10 cellular contexts compared by ENCODE assay signal in genomic region chr2:28736034-28736433, GRCh38. TPM values are rescaled to one million over a fixed set of nuclear protein-coding genes. Genes with fewer than 3 reads are reported as not detected.
A peak's percentile ranks its signal among the peaks of the same experiment; 100 is the strongest.
DNase-seq lines count a peak whose midpoint lies in the region; ATAC-seq, FAIRE-seq and TF ChIP-seq lines count a peak whose summit lies in the region.
"Had no signal": no experiment of that assay in that cellular context is flagged by ENCODE, and none has a peak within 500 bp of the region (broad histone marks: within the 10 kb centered on the region; RNA-seq: fewer than 3 reads in every experiment).

No MANE protein-coding gene starts in this region.

- TF ChIP-seq POLR2A in body of pancreas (IDR thresholded peaks at IDR 0.05), result peak in 2 of 3 donors; percentile 33 to 57

- peak; percentile 100 for ATAC-seq in body of pancreas
- ATAC-seq: K562 had no signal

- intact Hi-C loops in body of pancreas (cut with DNase I), result no loop called here

- H3K36me3 ChIP-seq in body of pancreas (replicated peaks in 1 of 2; ENCODE audit: insufficient read depth in 1 of 2, low read depth in 2 of 2) (no peaks in the 10 kb centered on the region), small intestine (ENCODE audit: control insufficient read depth in 2 of 2, insufficient read depth in 2 of 2, low read length in 2 of 2) (no peaks in the 10 kb centered on the region)

- no peak for FAIRE-seq in small intestine (lab: Jason Lieb, UNC)
- FAIRE-seq: K562 had no signal

- WGBS in body of pancreas, 2 donors, result 14 to 15% methylated on average over 3 of the region's 3 CpGs
- 31 to 50% (median 34%) methylated on average over 3 of the region's 3 CpGs for WGBS in small intestine, 3 donors

- in situ Hi-C loops in ACHN (cut with HindIII; ENCODE audit: low pct_ligation_motif_present, low pct_unique_long_range_greater_than_20kb, low sequenced_read_pairs), result no loop called here

- H3K27ac ChIP-seq in body of pancreas, result peak overlapping the region; percentile 74 to 83 (median 78)
- no peak overlapping the region for H3K27ac ChIP-seq in small intestine (ENCODE audit: low read depth in 1 of 2, low read length in 1 of 2)

- H3K27me3 ChIP-seq in body of pancreas, result no peaks in the 10 kb centered on the region
- H3K27me3 ChIP-seq in small intestine (ENCODE audit: control insufficient read depth in 2 of 2, insufficient read depth in 2 of 2, low read length in 2 of 2), result no peaks in the 10 kb centered on the region

- no peaks in the 10 kb centered on the region for H3K9me3 ChIP-seq in body of pancreas
- no peaks in the 10 kb centered on the region for H3K9me3 ChIP-seq in small intestine (ENCODE audit: control insufficient read depth, low read depth)

- H3K4me1 ChIP-seq in body of pancreas (peaks cover 16% of the 10 kb centered on the region), small intestine (ENCODE audit: control insufficient read depth in 2 of 2, insufficient read depth in 1 of 2, low read depth in 1 of 2, low read length in 1 of 2) (no peaks in the 10 kb centered on the region)

- H3K4me3 ChIP-seq in body of pancreas (no peak overlapping the region), small intestine (ENCODE audit: low read depth in 1 of 2, low read length in 2 of 2) (no peak overlapping the region)
- H3K4me3 ChIP-seq: K562 had no signal

- peak; percentile 74 for DNase-seq in LHCN-M2 (ENCODE audit: low read depth)
- peak; percentile 89 to 96 (median 95) for DNase-seq in body of pancreas
- peak; percentile 9 for DNase-seq in hepatic stellate cell (ENCODE audit: low spot score)
- peak; percentile 31 for DNase-seq in small intestine
- no peak for DNase-seq in activated CD4-positive, alpha-beta T cell treated with anti-CD3 and anti-CD28 coated beads, Interleukin-2, amount 50 U/mL, for 1 hour
- no peak for DNase-seq in T-helper 2 cell
- DNase-seq in NCI-H526 treated with DMSO at 0.1 percent for 48 hours (lab: John Stamatoyannopoulos, UW), result no peak
- no peak for DNase-seq in ACHN
- DNase-seq: activated naive CD4-positive, alpha-beta T cell treated with Interleukin-2 at 50 U/mL for 16 hours had no signal

- TF ChIP-seq CTCF in body of pancreas (IDR thresholded peaks at IDR 0.05), result peak in 2 of 7 experiments; percentile 8 to 12

RNA-seq across cellular contexts. Expression of gene PPP1CB, which starts 15.6 kb away (rescaled TPM):
- total RNA-seq in LHCN-M2 (2014; rRNA removed) (162 and 204 TPM in 2 replicates), body of pancreas (100 to 1,000 TPM in 1 of 2 donors, 10 to 100 TPM in 1; 63.3 to 139 TPM)
- polyA plus RNA-seq in LHCN-M2 (2012), result 57.4 TPM
- 10 to 100 TPM; 80.4 to 93.7 (median 88.4) TPM for polyA plus RNA-seq in small intestine

Comparison
In these comparisons a context has a peak if more than half of its experiments do, and no peak if none do; other contexts are left out.
1. DNase-seq: peak in LHCN-M2 (single experiment), body of pancreas (4 of 4), hepatic stellate cell (single experiment) and small intestine (single experiment); none in activated CD4-positive, alpha-beta T cell treated with anti-CD3 and anti-CD28 coated beads, Interleukin-2, amount 50 U/mL, for 1 hour (single experiment), T-helper 2 cell (0 of 5), NCI-H526 treated with DMSO at 0.1 percent for 48 hours (single experiment) and ACHN (single experiment).
2. H3K27ac ChIP-seq: peak in body of pancreas (4 of 4); none in small intestine (0 of 2).